In genomic region chr9:129834489-129835127, GRCh38 we compare ENCODE assay signal across 8 cellular contexts. TPM values are rescaled to one million over a fixed set of nuclear protein-coding genes. Genes with fewer than 3 reads are reported as not detected.
DNase-seq lines count a peak whose midpoint lies in the region; ATAC-seq and TF ChIP-seq lines count a peak whose summit lies in the region.

No MANE protein-coding gene starts in this region.

- H3K9me3 ChIP-seq in esophagus squamous epithelium (no peaks in the 10 kb centered on the region), neutrophil (no peaks in the 10 kb centered on the region)

- H3K4me3 ChIP-seq in esophagus squamous epithelium (peak overlapping the region; percentile 76 to 99 (median 85)), neutrophil (ENCODE audit: low read depth in 1 of 2, low read length in 1 of 2) (peak overlapping the region; percentile 96 to 99)

- H3K4me1 ChIP-seq in esophagus squamous epithelium: peaks cover 15 to 56% (median 28%) of the 10 kb centered on the region in 3 donors
- H3K4me1 ChIP-seq in neutrophil (ENCODE audit: control insufficient read depth in 1 of 2, insufficient read depth in 1 of 2, low read depth in 1 of 2, low read length in 1 of 2): peaks cover 40 to 52% of the 10 kb centered on the region in 2 experiments

- H3K4me1 Mint-ChIP-seq in activated CD4-positive, alpha-beta memory T cell treated with anti-CD3 and anti-CD28 coated beads for 36 hours (ENCODE audit: low read depth): peaks cover 49% of the 10 kb centered on the region

- peak; percentile 7 for ATAC-seq in GM19463 (IDR thresholded peaks at IDR 0.05; ENCODE audit: unreplicated experiment)

- CTCF ChIA-PET in activated CD4-positive, alpha-beta memory T cell treated with anti-CD3 and anti-CD28 coated beads for 36 hours (lab: Charles Lee): interaction anchor here (0.9 to 2.0 kb wide), 2 partner anchors 51 to 402 kb away, joined by 4 to 15 read pairs; no protein-coding TSS in a partner anchor

- no peak for TF ChIP-seq CTCF in esophagus squamous epithelium (IDR thresholded peaks at IDR 0.05)
- no peak for TF ChIP-seq CTCF in neutrophil (IDR thresholded peaks at IDR 0.05)

- peak overlapping the region; percentile 91 for H3K27ac Mint-ChIP-seq in activated CD4-positive, alpha-beta memory T cell treated with anti-CD3 and anti-CD28 coated beads for 36 hours

- H3K27me3 ChIP-seq in esophagus squamous epithelium: no peaks in the 10 kb centered on the region
- no peaks in the 10 kb centered on the region for H3K27me3 ChIP-seq in neutrophil

- no peaks in the 10 kb centered on the region for H3K27me3 Mint-ChIP-seq in activated CD4-positive, alpha-beta memory T cell treated with anti-CD3 and anti-CD28 coated beads for 36 hours

- POLR2A ChIA-PET in activated CD4-positive, alpha-beta memory T cell treated with anti-CD3 and anti-CD28 coated beads for 36 hours (lab: Charles Lee): interaction anchor here (0.8 to 5.0 kb wide), 9 partner anchors 10 to 219 kb away, joined by 3 to 35 read pairs (median 5); partner anchors contain the start of genes GPR107 and TOR1A

- H3K4me3 Mint-ChIP-seq in activated CD4-positive, alpha-beta memory T cell treated with anti-CD3 and anti-CD28 coated beads for 36 hours: peak overlapping the region; percentile 98

- H3K27ac ChIP-seq in esophagus squamous epithelium (peak overlapping the region; percentile 90 to 93 (median 92)), neutrophil (peak overlapping the region; percentile 89)

- TF ChIP-seq POLR2A in esophagus squamous epithelium (IDR thresholded peaks at IDR 0.05): no peak

- 1 to 2% methylated on average over 13 to 20 of the region's 32 CpGs for WGBS in esophagus squamous epithelium, 2 donors

- peaks cover 0 to 39% (median 23%) of the 10 kb centered on the region in 3 donors for H3K36me3 ChIP-seq in esophagus squamous epithelium
- peaks cover 34% of the 10 kb centered on the region for H3K36me3 ChIP-seq in neutrophil

- H3K36me3 Mint-ChIP-seq in activated CD4-positive, alpha-beta memory T cell treated with anti-CD3 and anti-CD28 coated beads for 36 hours: peaks cover 21% of the 10 kb centered on the region

- intact Hi-C loops in activated CD4-positive, alpha-beta memory T cell treated with anti-CD3 and anti-CD28 coated beads for 36 hours (cut with micrococcal nuclease): loop anchor here (1.0 to 5.0 kb wide), 5 partner anchors 10 to 408 kb away; partner anchors contain the start of gene TOR1A
- intact Hi-C loops in esophagus squamous epithelium (cut with DNase I): no loop called here

- no peaks in the 10 kb centered on the region for H3K9me3 Mint-ChIP-seq in activated CD4-positive, alpha-beta memory T cell treated with anti-CD3 and anti-CD28 coated beads for 36 hours

- DNase-seq in AG08396 (ENCODE audit: low spot score) (peak; percentile 28), HPDE6-E6E7 (ENCODE audit: extremely low spot score) (peak; percentile 20), esophagus squamous epithelium (lab: John Stamatoyannopoulos, UW) (no peak), NCI-H1694 treated with DMSO at 0.1 percent for 48 hours (lab: John Stamatoyannopoulos, UW) (no peak), iPS-NIHi11 (ENCODE audit: low spot score) (no peak)
- peak; percentile 53 for DNase-seq in activated CD4-positive, alpha-beta memory T cell treated with anti-CD3 and anti-CD28 coated beads for 36 hours

RNA-seq across cellular contexts. Expression of gene C9orf78, which starts 0.5 kb away (rescaled TPM):
- total RNA-seq in activated CD4-positive, alpha-beta memory T cell treated with anti-CD3 and anti-CD28 coated beads for 36 hours: 10 to 100 TPM; 43.6 to 47.0 TPM
- 10 to 100 TPM; 31.2 to 92.3 (median 51.5) TPM for total RNA-seq in esophagus squamous epithelium

RNA-seq across cellular contexts. Expression of gene USP20, which starts 0.7 kb away (rescaled TPM):
- total RNA-seq in activated CD4-positive, alpha-beta memory T cell treated with anti-CD3 and anti-CD28 coated beads for 36 hours: 10 to 100 TPM; 51.6 to 55.3 TPM
- total RNA-seq in esophagus squamous epithelium: 10 to 100 TPM; 12.3 to 19.7 (median 13.6) TPM

RNA-seq across cellular contexts. Expression of gene TOR1A, which starts 10.7 kb away (rescaled TPM):
- 10 to 100 TPM; 38.5 to 41.6 TPM for total RNA-seq in activated CD4-positive, alpha-beta memory T cell treated with anti-CD3 and anti-CD28 coated beads for 36 hours
- 10 to 100 TPM; 11.3 to 34.7 (median 24.8) TPM for total RNA-seq in esophagus squamous epithelium

RNA-seq across cellular contexts. Expression of gene TOR1B, which starts 31.6 kb away (rescaled TPM):
- total RNA-seq in activated CD4-positive, alpha-beta memory T cell treated with anti-CD3 and anti-CD28 coated beads for 36 hours: 10 to 100 TPM; 20.6 to 23.0 TPM
- 10 to 100 TPM; 16.1 to 17.3 (median 17.0) TPM for total RNA-seq in esophagus squamous epithelium

Comparison
In these comparisons a context has a peak if more than half of its experiments do, and no peak if none do; other contexts are left out.
1. DNase-seq: peak in AG08396 (single experiment), HPDE6-E6E7 (single experiment) and activated CD4-positive, alpha-beta memory T cell treated with anti-CD3 and anti-CD28 coated beads for 36 hours (single experiment); none in esophagus squamous epithelium (single experiment), NCI-H1694 treated with DMSO at 0.1 percent for 48 hours (single experiment) and iPS-NIHi11 (single experiment).